ENCODE assay signal across 26 cellular contexts in the genomic region with DNA sequence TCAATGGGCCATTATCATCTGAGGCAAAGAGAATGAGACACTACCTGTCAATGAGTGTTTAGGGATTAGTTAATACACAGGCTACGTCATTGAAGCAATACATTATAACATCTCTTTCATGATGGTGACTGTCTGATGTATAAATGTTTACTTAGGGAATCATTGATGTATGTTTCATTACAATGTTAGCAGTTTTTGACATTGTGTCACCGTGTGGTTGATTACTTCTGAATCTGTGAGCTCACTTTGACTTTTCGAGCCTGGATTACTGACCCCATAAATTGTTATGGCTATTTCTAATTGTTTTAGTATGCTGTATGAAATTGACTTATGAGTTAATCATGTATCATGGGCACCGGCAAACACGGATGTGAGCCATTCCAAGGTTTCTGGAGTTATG.
DNase-seq lines count a peak whose midpoint lies in the region; ATAC-seq and TF ChIP-seq lines count a peak whose summit lies in the region.
"Had no signal": no experiment of that assay in that cellular context is flagged by ENCODE, and none has a peak within 500 bp of the region (broad histone marks: within the 10 kb centered on the region; RNA-seq: fewer than 3 reads in every experiment).

No MANE protein-coding gene starts in this region.

- POLR2A ChIA-PET in activated CD4-positive, alpha-beta memory T cell treated with anti-CD3 and anti-CD28 coated beads, Interleukin-2, amount 10 ng/mL, durations not matched to agents 7 days and 5 days (lab: Charles Lee) = no interaction called here

- H3K36me3 ChIP-seq in spleen = no peaks in the 10 kb centered on the region
- H3K36me3 ChIP-seq: HAP-1, left ventricle myocardium inferior, Peyer's patch, thoracic aorta, vagina had no signal

- no peaks in the 10 kb centered on the region for H3K4me1 Mint-ChIP-seq in activated CD4-positive, alpha-beta memory T cell treated with anti-CD3 and anti-CD28 coated beads, Interleukin-2, amount 10 ng/mL, durations not matched to agents 7 days and 5 days
- H3K4me1 Mint-ChIP-seq: activated CD4-positive, alpha-beta T cell treated with anti-CD3 and anti-CD28 coated beads, Interleukin-2, amount 10 ng/mL, durations not matched to agents 24 days and 14 days; stimulated activated naive CD8-positive, alpha-beta T cell treated with anti-CD3 and anti-CD28 coated beads, Interleukin-15, amount 100 ng/mL, for 72 hours had no signal

- H3K27me3 Mint-ChIP-seq in activated CD4-positive, alpha-beta memory T cell treated with anti-CD3 and anti-CD28 coated beads, Interleukin-2, amount 10 ng/mL, durations not matched to agents 7 days and 5 days = no peaks in the 10 kb centered on the region
- H3K27me3 Mint-ChIP-seq: activated CD4-positive, alpha-beta T cell treated with anti-CD3 and anti-CD28 coated beads, Interleukin-2, amount 10 ng/mL, durations not matched to agents 24 days and 14 days; activated naive CD8-positive, alpha-beta T cell; CD4-positive, alpha-beta T cell; stimulated activated naive CD8-positive, alpha-beta T cell treated with anti-CD3 and anti-CD28 coated beads, Interleukin-15, amount 100 ng/mL, for 72 hours had no signal

- H3K9me3 ChIP-seq in spleen = no peaks in the 10 kb centered on the region
- H3K9me3 ChIP-seq: HAP-1, left ventricle myocardium inferior, Peyer's patch, thoracic aorta, vagina had no signal

- no peak overlapping the region for H3K27ac Mint-ChIP-seq in activated CD4-positive, alpha-beta memory T cell treated with anti-CD3 and anti-CD28 coated beads, Interleukin-2, amount 10 ng/mL, durations not matched to agents 7 days and 5 days
- H3K27ac Mint-ChIP-seq: activated CD4-positive, alpha-beta T cell treated with anti-CD3 and anti-CD28 coated beads, Interleukin-2, amount 10 ng/mL, durations not matched to agents 24 days and 14 days; activated naive CD8-positive, alpha-beta T cell; CD4-positive, alpha-beta T cell; stimulated activated naive CD8-positive, alpha-beta T cell treated with anti-CD3 and anti-CD28 coated beads, Interleukin-15, amount 100 ng/mL, for 72 hours; WTC11 had no signal

- no peak overlapping the region for H3K4me3 Mint-ChIP-seq in activated CD4-positive, alpha-beta memory T cell treated with anti-CD3 and anti-CD28 coated beads, Interleukin-2, amount 10 ng/mL, durations not matched to agents 7 days and 5 days
- H3K4me3 Mint-ChIP-seq: activated CD4-positive, alpha-beta T cell treated with anti-CD3 and anti-CD28 coated beads, Interleukin-2, amount 10 ng/mL, durations not matched to agents 24 days and 14 days; activated naive CD8-positive, alpha-beta T cell; CD4-positive, alpha-beta T cell; stimulated activated naive CD8-positive, alpha-beta T cell treated with anti-CD3 and anti-CD28 coated beads, Interleukin-15, amount 100 ng/mL, for 72 hours; WTC11 had no signal

- no peaks in the 10 kb centered on the region for H3K9me3 Mint-ChIP-seq in activated CD4-positive, alpha-beta memory T cell treated with anti-CD3 and anti-CD28 coated beads, Interleukin-2, amount 10 ng/mL, durations not matched to agents 7 days and 5 days
- H3K9me3 Mint-ChIP-seq: activated CD4-positive, alpha-beta T cell treated with anti-CD3 and anti-CD28 coated beads, Interleukin-2, amount 10 ng/mL, durations not matched to agents 24 days and 14 days; WTC11 had no signal

- H3K27me3 ChIP-seq in spleen (replicated peaks in 1 of 7) = no peaks in the 10 kb centered on the region
- H3K27me3 ChIP-seq: Peyer's patch, vagina had no signal

- H3K4me1 ChIP-seq in spleen = no peaks in the 10 kb centered on the region
- H3K4me1 ChIP-seq: HAP-1, left ventricle myocardium inferior, Peyer's patch, vagina had no signal

- intact Hi-C loops in spleen (cut with DNase I; ENCODE audit: low total_unique reads) = no loop called here

- H3K4me3 ChIP-seq in AG09309 (ENCODE audit: control insufficient read depth, low read depth, low read length) (no peak overlapping the region), spleen (no peak overlapping the region)
- H3K4me3 ChIP-seq: HAP-1, left ventricle myocardium inferior, Peyer's patch, thoracic aorta, vagina had no signal

- TF ChIP-seq CTCF in AG09309 (IDR thresholded peaks at IDR 0.05; ENCODE audit: control insufficient read depth, insufficient read depth, low read depth, low read length, missing control alignments) (no peak), spleen (IDR thresholded peaks at IDR 0.05 in 8 of 11, conservative IDR thresholded peaks at IDR 0.05 in 3 of 11) (no peak)

- DNase-seq in AG09309 (ENCODE audit: low read depth) (peak; percentile 45), HS-5 (ENCODE audit: low read depth) (peak; percentile 85), RKO (ENCODE audit: low spot score) (peak; percentile 64), fibroblast of peridontal ligament (ENCODE audit: extremely low read depth) (peak; percentile 48), spleen (no peak), NCI-H82 (lab: John Stamatoyannopoulos, UW) (no peak)
- DNase-seq in activated CD4-positive, alpha-beta memory T cell treated with anti-CD3 and anti-CD28 coated beads, Interleukin-2, amount 10 ng/mL, durations not matched to agents 7 days and 5 days = no peak
- DNase-seq: activated CD4-positive, alpha-beta T cell treated with anti-CD3 and anti-CD28 coated beads, Interleukin-2, amount 10 ng/mL, durations not matched to agents 24 days and 14 days; activated effector memory CD4-positive, alpha-beta T cell treated with Interleukin-2 at 50 U/mL for 16 hours; anterior cingulate cortex; CD4-positive, alpha-beta T cell; islet precursor cell; left ventricle myocardium inferior; mesenchymal stem cell; NCI-H1417 treated with DMSO at 0.1 percent for 48 hours; NCI-H2029 treated with DMSO at 0.1 percent for 48 hours; NCI-H524 treated with DMSO at 0.1 percent for 48 hours; Peyer's patch; stimulated activated CD4-positive, alpha-beta T cell treated with anti-CD3 and anti-CD28 coated beads, Interleukin-2, amount 100 ng/mL, for 48 hours; stimulated activated naive CD8-positive, alpha-beta T cell treated with anti-CD3 and anti-CD28 coated beads, Interleukin-15, amount 100 ng/mL, for 72 hours had no signal

- H3K36me3 Mint-ChIP-seq in activated CD4-positive, alpha-beta memory T cell treated with anti-CD3 and anti-CD28 coated beads, Interleukin-2, amount 10 ng/mL, durations not matched to agents 7 days and 5 days (ENCODE audit: low read depth) = no peaks in the 10 kb centered on the region
- H3K36me3 Mint-ChIP-seq: activated naive CD8-positive, alpha-beta T cell; WTC11 had no signal

- H3K27ac ChIP-seq in spleen = no peak overlapping the region
- H3K27ac ChIP-seq: left ventricle myocardium inferior, Peyer's patch, thoracic aorta, vagina had no signal

- 90 to 96% (median 93%) methylated on average over 5 of the region's 5 CpGs for WGBS in spleen, 5 donors

- CTCF ChIA-PET in activated CD4-positive, alpha-beta memory T cell treated with anti-CD3 and anti-CD28 coated beads, Interleukin-2, amount 10 ng/mL, durations not matched to agents 7 days and 5 days (lab: Charles Lee) = no interaction called here

- TF ChIP-seq POLR2A in spleen (IDR thresholded peaks at IDR 0.05) = no peak

- ATAC-seq in HG02610 (IDR thresholded peaks at IDR 0.05; ENCODE audit: unreplicated experiment) = no peak
- ATAC-seq: stimulated activated naive CD8-positive, alpha-beta T cell treated with anti-CD3 and anti-CD28 coated beads, Interleukin-15, amount 100 ng/mL, for 72 hours; WTC11 had no signal

Comparison
In these comparisons a context has a peak if more than half of its experiments do, and no peak if none do; other contexts are left out.
1. DNase-seq: peak in AG09309 (single experiment), HS-5 (single experiment), RKO (single experiment) and fibroblast of peridontal ligament (single experiment); none in spleen (single experiment), NCI-H82 (single experiment) and activated CD4-positive, alpha-beta memory T cell treated with anti-CD3 and anti-CD28 coated beads, Interleukin-2, amount 10 ng/mL, durations not matched to agents 7 days and 5 days (single experiment).